1 cellular context compared by ENCODE assay signal in the genomic region with DNA sequence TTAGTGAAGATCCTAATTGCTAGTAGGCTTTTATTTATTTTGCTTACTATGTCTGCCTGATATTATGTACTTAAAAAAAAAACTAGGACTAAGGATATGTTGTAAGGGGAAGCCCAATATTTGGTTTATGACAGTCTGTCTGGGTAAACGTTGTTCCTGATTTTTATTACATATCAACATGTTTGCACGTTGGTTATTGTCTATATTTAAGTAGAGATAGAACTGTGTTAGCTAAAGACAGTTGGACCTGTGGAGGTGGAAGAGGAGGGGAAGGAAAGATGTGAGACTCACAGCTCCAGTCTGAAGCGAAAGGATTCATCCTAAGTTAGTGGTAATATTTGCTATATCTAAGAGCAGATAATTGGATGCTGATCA.
A peak's percentile ranks its signal among the peaks of the same experiment; 100 is the strongest.
TF ChIP-seq lines count a peak whose summit lies in the region.

No MANE protein-coding gene starts in this region.

TF ChIP-seq in HepG2, 621 proteins besides CTCF, POLR2A, EP300 and RAD21 (continued from another document):
- TF ChIP-seq ARID5B (CRISPR knock-in tag; IDR thresholded peaks at IDR 0.05): 0 out of 2 replicates have a peak, but pooled peaks have one; percentile 21
